In the genomic region with DNA sequence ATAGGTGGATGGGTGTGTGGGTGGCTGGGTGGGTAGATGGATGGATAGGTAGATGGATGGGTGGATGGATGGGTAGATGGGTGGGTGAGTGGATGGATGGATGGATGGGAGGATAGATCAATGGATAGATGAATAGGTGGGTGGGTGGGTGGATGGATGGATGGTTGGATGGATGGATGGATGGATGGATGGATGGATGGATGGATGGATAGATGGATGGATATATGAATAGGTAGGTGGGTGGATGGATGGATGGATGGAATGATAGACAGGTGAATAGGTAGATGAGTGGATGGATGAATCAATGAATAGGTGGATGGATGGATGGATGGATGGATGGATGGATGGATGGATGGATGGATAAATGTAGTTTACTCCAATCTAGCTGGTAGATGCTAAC, we compare ENCODE assay signal across 28 cellular contexts. TPM values are rescaled to one million over a fixed set of nuclear protein-coding genes. Genes with fewer than 3 reads are reported as not detected.
"Had no signal": no experiment of that assay in that cellular context is flagged by ENCODE, and none has a peak within 500 bp of the region (broad histone marks: within the 10 kb centered on the region; RNA-seq: fewer than 3 reads in every experiment).

No MANE protein-coding gene starts in this region.

- H3K27me3 ChIP-seq: colonic mucosa, left lung had no signal

- H3K4me3 ChIP-seq: colonic mucosa, esophagus squamous epithelium, gastrocnemius medialis, heart right ventricle, left lung, lower lobe of right lung, mucosa of descending colon had no signal

- H3K36me3 ChIP-seq: colonic mucosa, esophagus squamous epithelium, gastrocnemius medialis, heart right ventricle, left lung, lower lobe of right lung had no signal

- H3K9me3 ChIP-seq: colonic mucosa, esophagus squamous epithelium, gastrocnemius medialis, heart right ventricle, left lung, lower lobe of right lung, mucosa of descending colon had no signal

- FAIRE-seq: endometrium, islet of Langerhans, keratinocyte had no signal

- ATAC-seq: effector memory CD8-positive, alpha-beta T cell; esophagus mucosa; gastrocnemius medialis; heart right ventricle; left cardiac atrium; left lung; left ventricle myocardium superior; lower lobe of right lung; mucosa of descending colon had no signal

- H3K4me1 ChIP-seq: colonic mucosa, esophagus squamous epithelium, gastrocnemius medialis, left lung, lower lobe of right lung had no signal

- DNase-seq: colonic mucosa; cortex of kidney; effector CD8-positive, alpha-beta T cell; effector memory CD8-positive, alpha-beta T cell; endodermal cell; erythroblast; esophagus squamous epithelium; foreskin fibroblast; foreskin melanocyte; gastrocnemius medialis; glutamatergic neuron; heart right ventricle; hippocampal formation; left cardiac atrium; left lung; left ventricle myocardium superior; lower lobe of right lung; mesenchymal stem cell; mucosa of descending colon; naive B cell had no signal

- H3K27ac ChIP-seq: colonic mucosa, epithelial cell of prostate, esophagus squamous epithelium, gastrocnemius medialis, heart right ventricle, left lung, lower lobe of right lung had no signal

RNA-seq across cellular contexts. Expression of a gene that starts 52.7 kb away (rescaled TPM):
- total RNA-seq: esophagus mucosa, esophagus squamous epithelium, gastrocnemius medialis, glomerular endothelial cell, left ventricle myocardium superior, mesenteric fat pad, myocyte had no signal
- polyA plus RNA-seq: heart right ventricle, keratinocyte had no signal
